Comparison of ENCODE assay signal across 15 cellular contexts in the genomic region with DNA sequence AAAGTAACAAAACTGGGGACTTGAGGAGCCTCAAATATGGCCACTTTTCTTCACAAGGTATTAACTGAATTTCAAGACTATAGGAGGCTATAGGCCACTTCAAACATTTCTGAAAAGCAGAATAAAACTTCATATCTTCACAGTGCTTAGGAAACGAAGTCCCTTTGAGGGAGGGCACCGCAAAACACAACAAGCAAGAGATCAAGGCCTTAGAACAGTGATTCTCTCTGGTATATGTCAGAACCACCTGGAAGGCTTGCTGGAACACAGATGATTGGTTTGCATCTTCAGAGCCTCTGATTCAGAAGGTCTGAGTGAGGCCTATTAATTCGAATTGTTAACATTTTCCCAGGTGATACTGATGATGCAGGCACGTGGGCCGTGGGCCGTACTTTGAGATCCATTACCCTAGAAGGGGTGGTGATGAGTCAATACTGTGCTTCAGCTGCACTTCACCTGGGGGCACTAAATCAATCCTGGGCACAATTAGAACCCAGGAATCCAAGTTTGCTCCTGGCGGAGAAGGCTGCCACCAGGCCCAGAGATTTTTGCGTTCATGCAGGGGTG. TPM values are rescaled to one million over a fixed set of nuclear protein-coding genes. Genes with fewer than 3 reads are reported as not detected.
DNase-seq lines count a peak whose midpoint lies in the region; ATAC-seq and TF ChIP-seq lines count a peak whose summit lies in the region.
"Had no signal": no experiment of that assay in that cellular context is flagged by ENCODE, and none has a peak within 500 bp of the region (broad histone marks: within the 10 kb centered on the region; RNA-seq: fewer than 3 reads in every experiment).

No MANE protein-coding gene starts in this region.

- TF ChIP-seq POLR2A in gastroesophageal sphincter (IDR thresholded peaks at IDR 0.05): no peak

- H3K4me1 Mint-ChIP-seq in activated T-cell treated with anti-CD3 and anti-CD28 coated beads, Interleukin-2, amount 50 U/mL, for 4 hours (ENCODE audit: low read depth): peaks cover 26% of the 10 kb centered on the region
- H3K4me1 Mint-ChIP-seq in activated T-cell treated with anti-CD3 and anti-CD28 coated beads, Interleukin-2, amount 50 U/mL, for 24 hours (ENCODE audit: low read depth): peaks cover 43% of the 10 kb centered on the region
- H3K4me1 Mint-ChIP-seq in chondrocyte (ENCODE audit: low read depth): no peaks in the 10 kb centered on the region

- H3K36me3 ChIP-seq in gastroesophageal sphincter: no peaks in the 10 kb centered on the region

- 73 to 79% methylated on average over 2 to 5 of the region's 8 CpGs for WGBS in gastroesophageal sphincter (ENCODE audit: low coverage in 1 of 2), 2 donors

- no peaks in the 10 kb centered on the region for H3K36me3 Mint-ChIP-seq in activated T-cell treated with anti-CD3 and anti-CD28 coated beads, Interleukin-2, amount 50 U/mL, for 4 hours (ENCODE audit: insufficient read depth)
- H3K36me3 Mint-ChIP-seq in activated T-cell treated with anti-CD3 and anti-CD28 coated beads, Interleukin-2, amount 50 U/mL, for 24 hours (ENCODE audit: low read depth): no peaks in the 10 kb centered on the region
- peaks cover 5% of the 10 kb centered on the region for H3K36me3 Mint-ChIP-seq in chondrocyte (ENCODE audit: low read depth)

- H3K4me3 Mint-ChIP-seq in activated T-cell treated with anti-CD3 and anti-CD28 coated beads, Interleukin-2, amount 50 U/mL, for 4 hours: no peak overlapping the region
- no peak overlapping the region for H3K4me3 Mint-ChIP-seq in activated T-cell treated with anti-CD3 and anti-CD28 coated beads, Interleukin-2, amount 50 U/mL, for 24 hours
- H3K4me3 Mint-ChIP-seq in chondrocyte (ENCODE audit: unreplicated experiment): no peak overlapping the region

- no peak overlapping the region for H3K4me3 ChIP-seq in gastroesophageal sphincter
- H3K4me3 ChIP-seq: A549 had no signal

- H3K27ac ChIP-seq in gastroesophageal sphincter: no peak overlapping the region
- H3K27ac ChIP-seq: A549 had no signal

- peaks cover 0 to 14% (median 0%) of the 10 kb centered on the region in 3 donors for H3K9me3 ChIP-seq in gastroesophageal sphincter

- DNase-seq in activated T-cell treated with anti-CD3 and anti-CD28 coated beads, Interleukin-2, amount 50 U/mL, for 4 hours: peak; percentile 35
- no peak for DNase-seq in activated T-cell treated with anti-CD3 and anti-CD28 coated beads, Interleukin-2, amount 50 U/mL, for 24 hours
- DNase-seq in stimulated activated CD8-positive, alpha-beta memory T cell treated with anti-CD3 and anti-CD28 coated beads, Interleukin-15, amount 100 ng/mL, for 4 hours (ENCODE audit: low read depth in 2 of 2): peak; percentile 21 to 25
- no peak for DNase-seq in stimulated activated CD8-positive, alpha-beta memory T cell treated with anti-CD3 and anti-CD28 coated beads, Interleukin-4, amount 100 ng/mL, for 48 hours
- DNase-seq in chondrocyte (ENCODE audit: low spot score) (peak; percentile 32), D341Med (ENCODE audit: low spot score) (no peak)
- DNase-seq: DMS79, KBM-7, MV-4-11, NCI-H1694 treated with DMSO at 0.1 percent for 48 hours had no signal

- H3K27me3 Mint-ChIP-seq in activated T-cell treated with anti-CD3 and anti-CD28 coated beads, Interleukin-2, amount 50 U/mL, for 4 hours (ENCODE audit: low read depth): no peaks in the 10 kb centered on the region
- no peaks in the 10 kb centered on the region for H3K27me3 Mint-ChIP-seq in activated T-cell treated with anti-CD3 and anti-CD28 coated beads, Interleukin-2, amount 50 U/mL, for 24 hours
- peaks cover 21% of the 10 kb centered on the region for H3K27me3 Mint-ChIP-seq in chondrocyte (ENCODE audit: low read depth)

- H3K9me3 Mint-ChIP-seq in activated T-cell treated with anti-CD3 and anti-CD28 coated beads, Interleukin-2, amount 50 U/mL, for 4 hours: peaks cover 12% of the 10 kb centered on the region
- peaks cover 8% of the 10 kb centered on the region for H3K9me3 Mint-ChIP-seq in activated T-cell treated with anti-CD3 and anti-CD28 coated beads, Interleukin-2, amount 50 U/mL, for 24 hours
- peaks cover 16% of the 10 kb centered on the region for H3K9me3 Mint-ChIP-seq in chondrocyte (ENCODE audit: low read depth)

- TF ChIP-seq CTCF in chondrocyte (IDR thresholded peaks at IDR 0.05) (no peak), gastroesophageal sphincter (IDR thresholded peaks at IDR 0.05) (no peak)

- no peak for TF ChIP-seq EP300 in gastroesophageal sphincter (IDR thresholded peaks at IDR 0.05)

- H3K27me3 ChIP-seq in gastroesophageal sphincter: peaks cover 16% of the 10 kb centered on the region

- peak; percentile 27 to 50 for ATAC-seq in activated T-cell treated with anti-CD3 and anti-CD28 coated beads, Interleukin-2, amount 50 U/mL, for 4 hours
- ATAC-seq in gastroesophageal sphincter: no peak
- ATAC-seq: A549, HepG2, Panc1 had no signal

- H3K4me1 ChIP-seq in gastroesophageal sphincter: no peaks in the 10 kb centered on the region
- H3K4me1 ChIP-seq: A549 had no signal

- no peak overlapping the region for H3K27ac Mint-ChIP-seq in activated T-cell treated with anti-CD3 and anti-CD28 coated beads, Interleukin-2, amount 50 U/mL, for 24 hours
- H3K27ac Mint-ChIP-seq in chondrocyte (ENCODE audit: unreplicated experiment): no peak overlapping the region

RNA-seq across cellular contexts. Expression of gene SUN5, which starts 10.7 kb away (rescaled TPM):
- total RNA-seq in activated T-cell treated with anti-CD3 and anti-CD28 coated beads, Interleukin-2, amount 50 U/mL, for 4 hours: not detected
- total RNA-seq in chondrocyte: not detected in 3 replicates
- total RNA-seq in gastroesophageal sphincter: not detected
- total RNA-seq: HepG2, NCI-H460 had no signal

RNA-seq across cellular contexts. Expression of gene BPIFB2, which starts 13.9 kb away (rescaled TPM):
- total RNA-seq in activated T-cell treated with anti-CD3 and anti-CD28 coated beads, Interleukin-2, amount 50 U/mL, for 4 hours: under 1 TPM in 1 of 3 donors, not detected in 2; 0.11 TPM
- total RNA-seq in chondrocyte (not detected in 3 replicates), gastroesophageal sphincter (100 to 1,000 TPM in 1 of 4 donors, under 1 TPM in 2, not detected in 1; 0.13 to 138 (median 0.15) TPM)
- total RNA-seq: NCI-H460 had no signal

RNA-seq across cellular contexts. Expression of gene BPIFB6, which starts 37.9 kb away (rescaled TPM):
- total RNA-seq in activated T-cell treated with anti-CD3 and anti-CD28 coated beads, Interleukin-2, amount 50 U/mL, for 4 hours: not detected
- total RNA-seq in chondrocyte (not detected in 3 replicates), gastroesophageal sphincter (not detected)
- total RNA-seq: NCI-H460 had no signal

Comparison
In these comparisons a context has a peak if more than half of its experiments do, and no peak if none do; other contexts are left out.
1. DNase-seq: peak in activated T-cell treated with anti-CD3 and anti-CD28 coated beads, Interleukin-2, amount 50 U/mL, for 4 hours (single experiment), stimulated activated CD8-positive, alpha-beta memory T cell treated with anti-CD3 and anti-CD28 coated beads, Interleukin-15, amount 100 ng/mL, for 4 hours (2 of 2) and chondrocyte (single experiment); none in activated T-cell treated with anti-CD3 and anti-CD28 coated beads, Interleukin-2, amount 50 U/mL, for 24 hours (single experiment), stimulated activated CD8-positive, alpha-beta memory T cell treated with anti-CD3 and anti-CD28 coated beads, Interleukin-4, amount 100 ng/mL, for 48 hours (single experiment) and D341Med (single experiment).